Comparison of ENCODE assay signal across 25 cellular contexts in the genomic region with DNA sequence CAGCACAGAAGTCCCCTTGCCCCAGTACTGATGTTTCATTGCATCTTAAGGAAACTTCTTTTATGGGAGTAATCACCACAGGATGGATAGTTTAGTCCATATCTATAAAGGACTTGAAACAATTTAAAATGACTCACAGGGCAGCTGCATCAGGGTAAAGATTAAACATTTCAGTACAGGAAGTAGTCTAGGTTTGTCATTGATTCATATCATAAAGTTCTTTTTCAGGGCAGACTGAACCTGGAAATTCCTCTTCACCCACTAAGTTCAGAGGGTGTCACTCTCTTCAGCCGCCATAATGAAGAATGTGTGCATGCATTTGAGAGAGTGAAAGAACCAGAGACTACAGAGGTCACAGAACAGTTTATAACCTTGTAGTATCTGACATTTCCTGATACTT.
DNase-seq lines count a peak whose midpoint lies in the region; ATAC-seq and TF ChIP-seq lines count a peak whose summit lies in the region.
"Had no signal": no experiment of that assay in that cellular context is flagged by ENCODE, and none has a peak within 500 bp of the region (broad histone marks: within the 10 kb centered on the region; RNA-seq: fewer than 3 reads in every experiment).

No MANE protein-coding gene starts in this region.

- H3K9me3 ChIP-seq in RWPE2 (ENCODE audit: severe bottlenecking) (no peaks in the 10 kb centered on the region), T-helper 17 cell (ENCODE audit: control insufficient read depth, low read length, poor library complexity, severe bottlenecking) (no peaks in the 10 kb centered on the region)
- H3K9me3 ChIP-seq: body of pancreas, prostate gland, sigmoid colon, suprapubic skin had no signal

- no peak overlapping the region for H3K4me3 Mint-ChIP-seq in T-helper 17 cell
- H3K4me3 Mint-ChIP-seq: CD4-positive, alpha-beta memory T cell had no signal

- H3K4me3 ChIP-seq in RWPE2 (ENCODE audit: severe bottlenecking), result no peak overlapping the region
- H3K4me3 ChIP-seq: body of pancreas, prostate gland, sigmoid colon, suprapubic skin had no signal

- H3K36me3 Mint-ChIP-seq in T-helper 17 cell (ENCODE audit: low read depth), result no peaks in the 10 kb centered on the region
- H3K36me3 Mint-ChIP-seq: CD4-positive, alpha-beta memory T cell had no signal

- no peak for TF ChIP-seq CTCF in RWPE2 (IDR thresholded peaks at IDR 0.05; ENCODE audit: poor library complexity, severe bottlenecking)
- no peak for TF ChIP-seq CTCF in foreskin keratinocyte (conservative IDR thresholded peaks at IDR 0.05)
- no peak for TF ChIP-seq CTCF in GM20000 (IDR thresholded peaks at IDR 0.05; ENCODE audit: extremely low read depth, missing control alignments)

- peak; percentile 32 for DNase-seq in DMS53 (lab: John Stamatoyannopoulos, UW)
- DNase-seq in DMS53 treated with DMSO at 0.1 percent for 48 hours (lab: John Stamatoyannopoulos, UW; ENCODE audit: unreplicated experiment), result no peak
- DNase-seq in RWPE2 (ENCODE audit: low spot score), result no peak
- peak in 1 of 2 donors; percentile 52 for DNase-seq in foreskin keratinocyte
- DNase-seq in activated effector memory CD4-positive, alpha-beta T cell treated with anti-CD3 and anti-CD28 coated beads, Interleukin-2, amount 50 U/mL, for 16 hours, result no peak
- no peak for DNase-seq in NCI-H524 treated with DMSO at 0.1 percent for 48 hours (lab: John Stamatoyannopoulos, UW)
- DNase-seq in T-helper 17 cell, result no peak
- DNase-seq in GM20000 (ENCODE audit: low spot score), result no peak
- DNase-seq: activated CD4-positive, alpha-beta T cell treated with anti-CD3 and anti-CD28 coated beads for 4 hours; activated naive CD4-positive, alpha-beta T cell treated with Interleukin-2 at 50 U/mL for 16 hours; activated T-cell treated with anti-CD3 and anti-CD28 coated beads, Interleukin-2, amount 50 U/mL, for 48 hours; body of pancreas; CD4-positive, alpha-beta memory T cell; head of caudate nucleus; NCI-H1417; NCI-H2081; NCI-H226; NCI-H748 treated with DMSO at 0.1 percent for 48 hours; sigmoid colon; stimulated activated CD4-positive, alpha-beta T cell treated with anti-CD3 and anti-CD28 coated beads, Interleukin-15, amount 100 ng/mL, for 24 hours; stimulated activated naive CD4-positive, alpha-beta T cell had no signal

- no peak overlapping the region for H3K27ac Mint-ChIP-seq in T-helper 17 cell
- H3K27ac Mint-ChIP-seq: CD4-positive, alpha-beta memory T cell had no signal

- H3K4me1 Mint-ChIP-seq in T-helper 17 cell, result no peaks in the 10 kb centered on the region
- H3K4me1 Mint-ChIP-seq: CD4-positive, alpha-beta memory T cell had no signal

- no peaks in the 10 kb centered on the region for H3K36me3 ChIP-seq in RWPE2 (ENCODE audit: low read depth)
- H3K36me3 ChIP-seq: prostate gland, sigmoid colon, suprapubic skin had no signal

- H3K27ac ChIP-seq in RWPE2 (ENCODE audit: poor library complexity, severe bottlenecking) (peak overlapping the region; percentile 48), foreskin keratinocyte (peak overlapping the region; percentile 29)
- H3K27ac ChIP-seq: 22Rv1, body of pancreas, prostate gland, sigmoid colon, suprapubic skin, VCaP had no signal

- no peaks in the 10 kb centered on the region for H3K27me3 ChIP-seq in RWPE2 (ENCODE audit: insufficient read depth, poor library complexity, severe bottlenecking)
- no peaks in the 10 kb centered on the region for H3K27me3 ChIP-seq in foreskin keratinocyte
- H3K27me3 ChIP-seq: body of pancreas, sigmoid colon, suprapubic skin had no signal

- H3K4me1 ChIP-seq in RWPE2 (ENCODE audit: insufficient read depth, poor library complexity, severe bottlenecking) (peaks cover 11% of the 10 kb centered on the region), foreskin keratinocyte (peaks cover 13% of the 10 kb centered on the region)
- H3K4me1 ChIP-seq: prostate gland, sigmoid colon, suprapubic skin had no signal

- ATAC-seq in RWPE2 (ENCODE audit: low read depth) (peak; percentile 76), foreskin keratinocyte (peak; percentile 62), T-helper 17 cell (no peak)
- ATAC-seq: body of pancreas had no signal

- no peaks in the 10 kb centered on the region for H3K27me3 Mint-ChIP-seq in T-helper 17 cell
- H3K27me3 Mint-ChIP-seq: CD4-positive, alpha-beta memory T cell had no signal
